Comparison of ENCODE assay signal across 25 cellular contexts in the genomic region with DNA sequence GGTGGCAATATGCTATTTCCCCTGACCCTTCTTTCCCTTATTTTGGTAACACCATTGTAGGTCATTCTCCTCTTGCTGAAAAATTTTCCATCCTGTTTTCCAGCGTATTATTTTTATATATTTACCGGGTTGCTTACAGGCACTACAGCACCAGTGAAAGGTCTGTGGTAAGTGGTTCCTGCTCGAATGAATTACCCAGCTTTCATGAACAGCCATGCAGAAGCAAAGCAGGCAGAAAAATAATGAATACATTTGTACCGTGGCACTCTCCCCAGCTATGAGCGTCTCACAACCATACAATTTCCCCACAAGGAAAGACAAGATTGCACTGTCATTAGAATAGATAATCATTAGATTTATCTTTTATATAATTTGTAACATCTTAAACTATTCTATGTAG.
A peak's percentile ranks its signal among the peaks of the same experiment; 100 is the strongest.
DNase-seq lines count a peak whose midpoint lies in the region; ATAC-seq, FAIRE-seq and TF ChIP-seq lines count a peak whose summit lies in the region.
"Had no signal": no experiment of that assay in that cellular context is flagged by ENCODE, and none has a peak within 500 bp of the region (broad histone marks: within the 10 kb centered on the region; RNA-seq: fewer than 3 reads in every experiment).

No MANE protein-coding gene starts in this region.

- ATAC-seq in IMR-90 (ENCODE audit: low read depth) (peak; percentile 42; the same call in 1 of the 2 replicates), GM18519 (IDR thresholded peaks at IDR 0.05; ENCODE audit: low FRiP score, unreplicated experiment) (no peak), GM18511 (IDR thresholded peaks at IDR 0.05; ENCODE audit: unreplicated experiment) (no peak)
- ATAC-seq: GM23338 had no signal

- H3K79me2 ChIP-seq in astrocyte (ENCODE audit: insufficient read depth, low read length) (no peaks in the 10 kb centered on the region), fibroblast of lung (ENCODE audit: control insufficient read depth, insufficient read depth, low read length) (no peaks in the 10 kb centered on the region)

- POLR2A ChIA-PET in AG04450 (lab: Yijun Ruan, JAX) (no interaction called here), IMR-90 (lab: Charles Lee; ENCODE audit: unreplicated experiment) (no interaction called here)

- WGBS in IMR-90 (ENCODE audit: extremely low coverage in 2 of 2, insufficient read length in 1 of 2), 2 experiments = no CpG with 5 or more reads among the region's 5 CpGs

- H3K18ac ChIP-seq in IMR-90 (ENCODE audit: low read depth, low read length) = no peak overlapping the region

- H3K9ac ChIP-seq in IMR-90 (ENCODE audit: low read depth, low read length) (no peak overlapping the region), astrocyte (ENCODE audit: low read length) (no peak overlapping the region), fibroblast of lung (ENCODE audit: insufficient read depth, low read length) (no peak overlapping the region)

- no peak overlapping the region for H2BK15ac ChIP-seq in IMR-90 (ENCODE audit: low read depth, low read length)

- CTCF ChIA-PET in AG04450 (lab: Charles Lee) (interaction anchor here (0.6 kb wide), 1 partner anchor 1087 kb away, joined by 5 read pairs; no protein-coding TSS in a partner anchor), IMR-90 (lab: Yijun Ruan, JAX) (interaction anchor here (0.6 kb wide), 1 partner anchor 166 kb away, joined by 3 read pairs; no protein-coding TSS in a partner anchor)

- FAIRE-seq in astrocyte (lab: Jason Lieb, UNC) = no peak
- FAIRE-seq: GM18507, HTR-8/SVneo had no signal

- dilution Hi-C loops in IMR-90 (cut with HindIII; ENCODE audit: low sequenced_read_pairs, unreplicated experiment) = no loop called here

- no peak overlapping the region for H2AK5ac ChIP-seq in IMR-90 (ENCODE audit: low read depth, low read length)

- no peaks in the 10 kb centered on the region for H3K9me3 Mint-ChIP-seq in astrocyte (ENCODE audit: unreplicated experiment)
- H3K9me3 Mint-ChIP-seq: CD8-positive, alpha-beta memory T cell; GM23338; H9 had no signal

- no peaks in the 10 kb centered on the region for H3K9me1 ChIP-seq in IMR-90 (ENCODE audit: insufficient read depth, low read length)

- no peak overlapping the region for H2AK9ac ChIP-seq in IMR-90 (replicated peaks; ENCODE audit: low read depth, low read length, poor library complexity)

- no TSS peak for BruUV-seq in IMR-90 (replicated peaks; lab: Mats Ljungman, UMichigan)

- no peak overlapping the region for H2BK5ac ChIP-seq in IMR-90 (ENCODE audit: low read depth, low read length, poor library complexity, severe bottlenecking)

- no peak overlapping the region for H3K14ac ChIP-seq in IMR-90 (replicated peaks; ENCODE audit: low read depth, low read length)

- no peaks in the 10 kb centered on the region for H3K36me3 Mint-ChIP-seq in astrocyte (ENCODE audit: low read depth, unreplicated experiment)
- H3K36me3 Mint-ChIP-seq: CD14-positive monocyte; CD8-positive, alpha-beta memory T cell had no signal

- H3K27ac Mint-ChIP-seq in astrocyte (ENCODE audit: unreplicated experiment) = no peak overlapping the region
- H3K27ac Mint-ChIP-seq: CD14-positive monocyte; CD8-positive, alpha-beta memory T cell; GM23338; H9 had no signal

- peaks cover 5% of the 10 kb centered on the region for H3K4me1 Mint-ChIP-seq in astrocyte (ENCODE audit: low read depth, unreplicated experiment)
- H3K4me1 Mint-ChIP-seq: CD14-positive monocyte; CD8-positive, alpha-beta memory T cell; GM23338 had no signal

- no peak overlapping the region for H3K23ac ChIP-seq in IMR-90 (ENCODE audit: low read depth, low read length)

- H3K4me3 ChIP-seq in AG04450 (ENCODE audit: low read depth, low read length) (peak overlapping the region; percentile 21; the same call in 1 of the 2 replicates), IMR-90 (ENCODE audit: insufficient read depth, low read depth, low read length) (no peak overlapping the region), astrocyte (ENCODE audit: insufficient read depth, low read depth, low read length) (no peak overlapping the region), fibroblast of lung (replicated peaks in 1 of 4; ENCODE audit: control extremely low read depth in 1 of 4, insufficient read depth in 1 of 4, low read depth in 3 of 4, low read length in 4 of 4) (peak overlapping the region in 2 of 4 experiments; percentile 17 to 64)
- H3K4me3 ChIP-seq: GM23338, MG63, SJSA1 had no signal

- H4K91ac ChIP-seq in IMR-90 (ENCODE audit: insufficient read depth, low read depth, low read length) = no peak overlapping the region

- TF ChIP-seq CTCF in AG04450 (IDR thresholded peaks at IDR 0.05; ENCODE audit: low read depth, low read length) = no peak
- TF ChIP-seq CTCF in IMR-90 (conservative IDR thresholded peaks at IDR 0.05; ENCODE audit: low read depth, low read length) = no peak
- no peak for TF ChIP-seq CTCF in astrocyte (IDR thresholded peaks at IDR 0.05; ENCODE audit: insufficient read depth, low read depth, low read length)
- no peak for TF ChIP-seq CTCF in fibroblast of lung (conservative IDR thresholded peaks at IDR 0.05 in 1 of 2, IDR thresholded peaks at IDR 0.05 in 1 of 2; ENCODE audit: low read depth in 1 of 2, low read length in 2 of 2)

- H3K4ac ChIP-seq in IMR-90 (ENCODE audit: low read depth, low read length) = no peak overlapping the region

- no peak for TF ChIP-seq RAD21 in IMR-90 (IDR thresholded peaks at IDR 0.05; ENCODE audit: low read length)

- no peaks in the 10 kb centered on the region for H3K27me3 ChIP-seq in AG04450 (ENCODE audit: control insufficient read depth, insufficient read depth, low read length)
- H3K27me3 ChIP-seq in IMR-90 (ENCODE audit: control insufficient read depth, insufficient read depth, low read length) = no peaks in the 10 kb centered on the region
- no peaks in the 10 kb centered on the region for H3K27me3 ChIP-seq in astrocyte (ENCODE audit: insufficient read depth, low read length)
- no peaks in the 10 kb centered on the region for H3K27me3 ChIP-seq in fibroblast of lung (ENCODE audit: control insufficient read depth, insufficient read depth, low read length)
- H3K27me3 ChIP-seq: BE2C, MG63, SJSA1 had no signal

- H3K27me3 Mint-ChIP-seq in astrocyte (ENCODE audit: low read depth, unreplicated experiment) = no peaks in the 10 kb centered on the region
- H3K27me3 Mint-ChIP-seq: CD8-positive, alpha-beta memory T cell had no signal

- in situ Hi-C loops in IMR-90 (cut with MboI; ENCODE audit: low sequenced_read_pairs) = no loop called here

- no peak overlapping the region for H3K4me2 ChIP-seq in IMR-90 (ENCODE audit: low read depth, low read length)
- H3K4me2 ChIP-seq in astrocyte (ENCODE audit: low read length) = peak overlapping the region; percentile 43
- peak overlapping the region; percentile 46 for H3K4me2 ChIP-seq in fibroblast of lung (ENCODE audit: extremely low read depth, insufficient read depth, low read length)
- H3K4me2 ChIP-seq: GM23338 had no signal

- DNase-seq in AG04450 (ENCODE audit: low read depth, low spot score) (no peak), IMR-90 (no peak), astrocyte (ENCODE audit: low read depth) (no peak), fibroblast of lung (ENCODE audit: low read depth in 2 of 2) (peak in 1 of 2 donors; percentile 27), AML-193 (lab: John Stamatoyannopoulos, UW) (no peak)
- no peak for DNase-seq in activated CD4-positive, alpha-beta T cell treated with anti-CD3 and anti-CD28 coated beads, Interleukin-2, amount 50 U/mL, for 4 hours
- DNase-seq: BE2C; CD8-positive, alpha-beta memory T cell; DND-41; H9; KBM-7; MG63; NCI-H146; NCI-H1930; NCI-H774; Right ventricle myocardium superior; RPMI8226; T-helper 1 cell had no signal

- no peak overlapping the region for H4K8ac ChIP-seq in IMR-90 (ENCODE audit: low read depth in 2 of 2, low read length in 2 of 2)

- H2AFZ ChIP-seq in IMR-90 (replicated peaks; ENCODE audit: low read length, poor library complexity) = no peak overlapping the region
- no peak overlapping the region for H2AFZ ChIP-seq in astrocyte (ENCODE audit: low read depth, low read length)
- peak overlapping the region; percentile 33 for H2AFZ ChIP-seq in fibroblast of lung (ENCODE audit: low read length)
- H2AFZ ChIP-seq: GM23338 had no signal

- no peak overlapping the region for H3K4me3 Mint-ChIP-seq in astrocyte (ENCODE audit: unreplicated experiment)
- H3K4me3 Mint-ChIP-seq: CD14-positive monocyte; CD8-positive, alpha-beta memory T cell; GM23338; H9 had no signal

- no peak overlapping the region for H3K27ac ChIP-seq in AG04450 (ENCODE audit: low read depth, low read length)
- H3K27ac ChIP-seq in IMR-90 (ENCODE audit: insufficient read depth, low read length) = no peak overlapping the region
- H3K27ac ChIP-seq in astrocyte (ENCODE audit: low read depth, low read length) = no peak overlapping the region
- H3K27ac ChIP-seq in fibroblast of lung (ENCODE audit: insufficient read depth, low read length) = no peak overlapping the region
- H3K27ac ChIP-seq: SJSA1 had no signal

- H3K36me3 ChIP-seq in IMR-90 (ENCODE audit: control insufficient read depth, insufficient read depth, low read length) (no peaks in the 10 kb centered on the region), astrocyte (ENCODE audit: insufficient read depth, low read length) (no peaks in the 10 kb centered on the region), fibroblast of lung (ENCODE audit: control insufficient read depth, insufficient read depth, low read length) (no peaks in the 10 kb centered on the region)
- H3K36me3 ChIP-seq: BE2C, MG63, SJSA1 had no signal

- intact Hi-C loops in IMR-90 (cut with micrococcal nuclease) = no loop called here

- H3K79me1 ChIP-seq in IMR-90 (ENCODE audit: low read depth in 1 of 2, low read length in 2 of 2) = no peaks in the 10 kb centered on the region

- H3K9me3 ChIP-seq in AG04450 (ENCODE audit: control insufficient read depth, insufficient read depth, low read length) = no peaks in the 10 kb centered on the region
- no peaks in the 10 kb centered on the region for H3K9me3 ChIP-seq in IMR-90 (ENCODE audit: control insufficient read depth, insufficient read depth, low read length)
- H3K9me3 ChIP-seq in astrocyte (ENCODE audit: insufficient read depth, low read depth, low read length) = no peaks in the 10 kb centered on the region
- H3K9me3 ChIP-seq in fibroblast of lung (ENCODE audit: control insufficient read depth, insufficient read depth, low read depth, low read length) = no peaks in the 10 kb centered on the region
- H3K9me3 ChIP-seq: BE2C, MG63, SJSA1 had no signal

- no peak overlapping the region for H2BK20ac ChIP-seq in IMR-90 (ENCODE audit: low read depth, low read length)

- H3K56ac ChIP-seq in IMR-90 (ENCODE audit: extremely low read depth, insufficient read depth, low read length) = no peak overlapping the region

- H3K4me1 ChIP-seq in IMR-90 (ENCODE audit: control insufficient read depth, insufficient read depth, low read length) (no peaks in the 10 kb centered on the region), astrocyte (ENCODE audit: insufficient read depth, low read length) (no peaks in the 10 kb centered on the region), fibroblast of lung (ENCODE audit: control insufficient read depth, extremely low read depth, insufficient read depth, low read length) (no peaks in the 10 kb centered on the region)
- H3K4me1 ChIP-seq: BE2C had no signal

- H2BK120ac ChIP-seq in IMR-90 (ENCODE audit: low read depth, low read length) = no peak overlapping the region

- H4K20me1 ChIP-seq in IMR-90 (ENCODE audit: insufficient read depth, low read length) (no peaks in the 10 kb centered on the region), astrocyte (ENCODE audit: insufficient read depth, low read length) (no peaks in the 10 kb centered on the region), fibroblast of lung (ENCODE audit: control insufficient read depth, extremely low read depth, insufficient read depth, low read length) (no peaks in the 10 kb centered on the region)

- TF ChIP-seq POLR2A in IMR-90 (IDR thresholded peaks at IDR 0.05; ENCODE audit: low read depth, low read length) = no peak

- H4K5ac ChIP-seq in IMR-90 (ENCODE audit: low read depth, low read length) = no peak overlapping the region
